9 cellular contexts compared by ENCODE assay signal in the genomic region with DNA sequence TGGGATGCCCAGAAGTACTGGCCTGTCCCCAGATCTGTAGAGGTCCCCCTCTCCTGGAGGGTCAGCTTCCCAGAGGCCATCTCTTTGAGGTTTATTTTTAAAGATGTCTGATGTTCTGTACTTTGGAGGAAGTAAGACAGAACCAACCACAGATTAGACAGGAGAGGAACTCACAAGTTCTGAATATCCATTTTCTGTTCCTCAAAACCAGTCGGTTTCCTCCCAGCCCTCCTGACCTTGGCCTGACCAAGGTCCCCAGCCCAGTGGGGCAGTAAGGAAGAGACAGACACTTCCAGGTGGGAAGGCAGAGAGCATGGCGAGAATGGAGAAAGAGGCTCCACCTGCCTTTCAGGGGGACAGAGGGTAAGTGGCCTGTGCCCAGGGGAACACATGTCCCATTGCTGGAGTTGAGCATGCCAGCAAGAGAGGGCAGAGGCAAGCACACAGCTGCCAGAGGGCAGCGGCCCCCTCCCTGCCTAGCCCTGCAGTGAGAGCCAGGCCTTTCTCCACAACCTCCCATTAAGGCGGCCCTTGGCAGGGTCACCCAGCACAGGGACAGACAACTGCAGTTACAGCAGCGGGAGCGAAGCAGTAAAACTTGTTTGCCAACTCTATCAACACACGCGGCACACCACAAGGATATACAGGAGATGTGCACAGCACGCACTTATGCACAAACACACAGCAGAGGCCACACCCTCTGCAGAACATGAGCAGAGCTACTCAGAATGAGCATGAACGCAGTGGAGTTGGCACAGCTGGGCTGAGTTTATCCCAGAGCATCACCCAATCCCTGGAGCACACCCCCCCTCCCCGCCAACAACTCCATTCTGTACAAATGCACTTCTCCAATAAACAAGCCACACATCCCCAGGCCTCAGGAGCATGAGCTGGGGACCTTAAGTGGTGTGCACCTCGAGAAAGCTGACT. TPM values are rescaled to one million over a fixed set of nuclear protein-coding genes. Genes with fewer than 3 reads are reported as not detected.
A peak's percentile ranks its signal among the peaks of the same experiment; 100 is the strongest.
DNase-seq lines count a peak whose midpoint lies in the region; ATAC-seq and TF ChIP-seq lines count a peak whose summit lies in the region.
"Had no signal": no experiment of that assay in that cellular context is flagged by ENCODE, and none has a peak within 500 bp of the region (broad histone marks: within the 10 kb centered on the region; RNA-seq: fewer than 3 reads in every experiment).

No MANE protein-coding gene starts in this region.

- TF ChIP-seq CTCF in fibroblast of villous mesenchyme (IDR thresholded peaks at IDR 0.05; ENCODE audit: insufficient read depth, low read depth, low read length) (no peak), endodermal cell (conservative IDR thresholded peaks at IDR 0.05) (no peak)

- 89 to 91% methylated on average over 8 to 12 of the region's 12 CpGs for WGBS in endodermal cell (ENCODE audit: insufficient coverage in 1 of 2, insufficient read length in 1 of 2), 2 experiments

- no peak for DNase-seq in CD8-positive, alpha-beta memory T cell
- DNase-seq in NCI-H526 treated with DMSO at 0.1 percent for 48 hours (lab: John Stamatoyannopoulos, UW): peak; percentile 50
- DNase-seq in fibroblast of villous mesenchyme (ENCODE audit: low read depth): peak; percentile 51
- peak; percentile 91 for DNase-seq in pons (ENCODE audit: low spot score)
- DNase-seq in endodermal cell: no peak
- no peak for DNase-seq in foreskin melanocyte
- no peak for DNase-seq in activated T-helper 1 cell treated with anti-CD3 and anti-CD28 coated beads, Interleukin-12 subunit alpha, Interleukin-12 subunit beta, Interleukin-2, Interleukin-4 antibody, amounts not matched to agents 30 ng/mL and 10 ng/mL and 1 ng/mL, durations not matched to agents 14 hours and 24 hours and 36 hours (ENCODE audit: low spot score)

- H3K4me3 Mint-ChIP-seq in CD8-positive, alpha-beta memory T cell: no peak overlapping the region
- no peak overlapping the region for H3K4me3 Mint-ChIP-seq in endodermal cell
- H3K4me3 Mint-ChIP-seq in activated T-helper 1 cell treated with anti-CD3 and anti-CD28 coated beads, Interleukin-12 subunit alpha, Interleukin-12 subunit beta, Interleukin-2, Interleukin-4 antibody, amounts not matched to agents 30 ng/mL and 10 ng/mL and 1 ng/mL, durations not matched to agents 14 hours and 24 hours and 36 hours: no peak overlapping the region

- peak overlapping the region in 1 of 8 donors; percentile 17 for H3K27ac Mint-ChIP-seq in CD8-positive, alpha-beta memory T cell
- H3K27ac Mint-ChIP-seq in endodermal cell: no peak overlapping the region
- H3K27ac Mint-ChIP-seq in activated T-helper 1 cell treated with anti-CD3 and anti-CD28 coated beads, Interleukin-12 subunit alpha, Interleukin-12 subunit beta, Interleukin-2, Interleukin-4 antibody, amounts not matched to agents 30 ng/mL and 10 ng/mL and 1 ng/mL, durations not matched to agents 14 hours and 24 hours and 36 hours: no peak overlapping the region

- H3K4me1 Mint-ChIP-seq in CD8-positive, alpha-beta memory T cell: peaks cover 32 to 43% (median 41%) of the 10 kb centered on the region in 3 donors
- peaks cover 45% of the 10 kb centered on the region for H3K4me1 Mint-ChIP-seq in endodermal cell
- H3K4me1 Mint-ChIP-seq in activated T-helper 1 cell treated with anti-CD3 and anti-CD28 coated beads, Interleukin-12 subunit alpha, Interleukin-12 subunit beta, Interleukin-2, Interleukin-4 antibody, amounts not matched to agents 30 ng/mL and 10 ng/mL and 1 ng/mL, durations not matched to agents 14 hours and 24 hours and 36 hours (ENCODE audit: low read depth): peaks cover 17% of the 10 kb centered on the region

- H3K4me1 ChIP-seq in CD8-positive, alpha-beta memory T cell (ENCODE audit: insufficient read depth, low read length): peaks cover 43% of the 10 kb centered on the region
- H3K4me1 ChIP-seq in endodermal cell (ENCODE audit: control insufficient read depth, insufficient read depth, low read length): peaks cover 12% of the 10 kb centered on the region

- no peaks in the 10 kb centered on the region for H3K9me3 ChIP-seq in CD8-positive, alpha-beta memory T cell (ENCODE audit: low read length)
- H3K9me3 ChIP-seq in endodermal cell (ENCODE audit: control insufficient read depth, low read length): no peaks in the 10 kb centered on the region

- peaks cover 0 to 2% of the 10 kb centered on the region in 2 donors for H3K27me3 Mint-ChIP-seq in CD8-positive, alpha-beta memory T cell
- no peaks in the 10 kb centered on the region for H3K27me3 Mint-ChIP-seq in endodermal cell (ENCODE audit: insufficient read depth)
- H3K27me3 Mint-ChIP-seq in activated T-helper 1 cell treated with anti-CD3 and anti-CD28 coated beads, Interleukin-12 subunit alpha, Interleukin-12 subunit beta, Interleukin-2, Interleukin-4 antibody, amounts not matched to agents 30 ng/mL and 10 ng/mL and 1 ng/mL, durations not matched to agents 14 hours and 24 hours and 36 hours (ENCODE audit: insufficient read depth): peaks cover 2% of the 10 kb centered on the region

- intact Hi-C loops in activated T-helper 1 cell treated with anti-CD3 and anti-CD28 coated beads, Interleukin-12 subunit alpha, Interleukin-12 subunit beta, Interleukin-2, Interleukin-4 antibody, amounts not matched to agents 30 ng/mL and 10 ng/mL and 1 ng/mL, durations not matched to agents 14 hours and 24 hours and 36 hours (cut with micrococcal nuclease): no loop called here

- CTCF ChIA-PET in CD8-positive, alpha-beta memory T cell (lab: Charles Lee): interaction anchor here (1.0 kb wide), 1 partner anchor 30 kb away, joined by 7 read pairs; a partner anchor contains a TSS

- no peaks in the 10 kb centered on the region for H3K36me3 Mint-ChIP-seq in CD8-positive, alpha-beta memory T cell
- H3K36me3 Mint-ChIP-seq in endodermal cell (ENCODE audit: low read depth): no peaks in the 10 kb centered on the region
- peaks cover 1% of the 10 kb centered on the region for H3K36me3 Mint-ChIP-seq in activated T-helper 1 cell treated with anti-CD3 and anti-CD28 coated beads, Interleukin-12 subunit alpha, Interleukin-12 subunit beta, Interleukin-2, Interleukin-4 antibody, amounts not matched to agents 30 ng/mL and 10 ng/mL and 1 ng/mL, durations not matched to agents 14 hours and 24 hours and 36 hours (ENCODE audit: low read depth)

- no peaks in the 10 kb centered on the region for H3K9me3 Mint-ChIP-seq in CD8-positive, alpha-beta memory T cell
- no peaks in the 10 kb centered on the region for H3K9me3 Mint-ChIP-seq in endodermal cell
- H3K9me3 Mint-ChIP-seq in activated T-helper 1 cell treated with anti-CD3 and anti-CD28 coated beads, Interleukin-12 subunit alpha, Interleukin-12 subunit beta, Interleukin-2, Interleukin-4 antibody, amounts not matched to agents 30 ng/mL and 10 ng/mL and 1 ng/mL, durations not matched to agents 14 hours and 24 hours and 36 hours: no peaks in the 10 kb centered on the region

- no peak overlapping the region for H3K4me3 ChIP-seq in CD8-positive, alpha-beta memory T cell (ENCODE audit: low read length)
- H3K4me3 ChIP-seq in fibroblast of villous mesenchyme (ENCODE audit: low read depth, low read length): no peak overlapping the region
- H3K4me3 ChIP-seq in endodermal cell (ENCODE audit: low read length): no peak overlapping the region
- H3K4me3 ChIP-seq: SK-N-MC had no signal

- H3K9ac ChIP-seq in endodermal cell (ENCODE audit: extremely low read depth, low read length, poor library complexity, severe bottlenecking): no peak overlapping the region

- POLR2A ChIA-PET in CD8-positive, alpha-beta memory T cell (lab: Charles Lee): interaction anchor here (0.6 kb wide), 1 partner anchor 361 kb away, joined by 3 read pairs; no protein-coding TSS in a partner anchor

- no peaks in the 10 kb centered on the region for H3K27me3 ChIP-seq in CD8-positive, alpha-beta memory T cell (ENCODE audit: insufficient read depth, low read length, poor library complexity, severe bottlenecking)
- H3K27me3 ChIP-seq in endodermal cell (ENCODE audit: control insufficient read depth, insufficient read depth, low read length, poor library complexity, severe bottlenecking): no peaks in the 10 kb centered on the region

- ATAC-seq in HG02642 (IDR thresholded peaks at IDR 0.05; ENCODE audit: poor library complexity, unreplicated experiment): no peak

- peak overlapping the region; percentile 16 for H3K27ac ChIP-seq in CD8-positive, alpha-beta memory T cell (ENCODE audit: low read depth, low read length)
- H3K27ac ChIP-seq in endodermal cell (ENCODE audit: low read depth, low read length): no peak overlapping the region
- H3K27ac ChIP-seq: SK-N-MC had no signal

- no peaks in the 10 kb centered on the region for H3K36me3 ChIP-seq in CD8-positive, alpha-beta memory T cell (ENCODE audit: insufficient read depth, low read length)
- no peaks in the 10 kb centered on the region for H3K36me3 ChIP-seq in endodermal cell (ENCODE audit: control insufficient read depth, insufficient read depth, low read length)

RNA-seq across cellular contexts. Expression of a gene that starts 18.5 kb away (rescaled TPM):
- 10 to 100 TPM; 16.6 to 18.7 TPM for total RNA-seq in CD8-positive, alpha-beta memory T cell
- 7.1 TPM for polyA plus RNA-seq in CD8-positive, alpha-beta memory T cell
- total RNA-seq in fibroblast of villous mesenchyme (16.4 and 22.5 TPM in 2 replicates), endodermal cell (10 to 100 TPM; 82.5 to 92.1 TPM)
- 76.4 TPM for polyA plus RNA-seq in endodermal cell (2013, experiment 1 of 2)
- polyA plus RNA-seq in endodermal cell (2013, experiment 2 of 2): 67.9 TPM
- total RNA-seq in activated T-helper 1 cell treated with anti-CD3 and anti-CD28 coated beads, Interleukin-12 subunit alpha, Interleukin-12 subunit beta, Interleukin-2, Interleukin-4 antibody, amounts not matched to agents 30 ng/mL and 10 ng/mL and 1 ng/mL, durations not matched to agents 14 hours and 24 hours and 36 hours: 18.7 and 20.6 TPM in 2 replicates

RNA-seq across cellular contexts. Expression of a gene that starts 30.5 kb away (rescaled TPM):
- total RNA-seq in CD8-positive, alpha-beta memory T cell: 10 to 100 TPM; 30.9 to 32.2 TPM
- 29.6 TPM for polyA plus RNA-seq in CD8-positive, alpha-beta memory T cell
- total RNA-seq in fibroblast of villous mesenchyme (4.7 and 5.8 TPM in 2 replicates), endodermal cell (10 to 100 TPM; 14.6 to 16.7 TPM)
- polyA plus RNA-seq in endodermal cell (2013, experiment 1 of 2): 13.0 TPM
- 14.1 TPM for polyA plus RNA-seq in endodermal cell (2013, experiment 2 of 2)
- 40.8 and 41.1 TPM in 2 replicates for total RNA-seq in activated T-helper 1 cell treated with anti-CD3 and anti-CD28 coated beads, Interleukin-12 subunit alpha, Interleukin-12 subunit beta, Interleukin-2, Interleukin-4 antibody, amounts not matched to agents 30 ng/mL and 10 ng/mL and 1 ng/mL, durations not matched to agents 14 hours and 24 hours and 36 hours

RNA-seq across cellular contexts. Expression of a gene that starts 44.5 kb away (rescaled TPM):
- 1 to 10 TPM; 3.8 to 3.9 TPM for total RNA-seq in CD8-positive, alpha-beta memory T cell
- 0.47 TPM for polyA plus RNA-seq in CD8-positive, alpha-beta memory T cell
- total RNA-seq in fibroblast of villous mesenchyme: 1.3 TPM in 2 replicates
- 1 to 10 TPM; 2.6 to 3.6 TPM for total RNA-seq in endodermal cell
- polyA plus RNA-seq in endodermal cell (2013, experiment 1 of 2): 3.5 TPM
- 2.6 TPM for polyA plus RNA-seq in endodermal cell (2013, experiment 2 of 2)
- total RNA-seq in activated T-helper 1 cell treated with anti-CD3 and anti-CD28 coated beads, Interleukin-12 subunit alpha, Interleukin-12 subunit beta, Interleukin-2, Interleukin-4 antibody, amounts not matched to agents 30 ng/mL and 10 ng/mL and 1 ng/mL, durations not matched to agents 14 hours and 24 hours and 36 hours: 8.2 and 8.8 TPM in 2 replicates

Comparison
In these comparisons a context has a peak if more than half of its experiments do, and no peak if none do; other contexts are left out.
1. DNase-seq: peak in NCI-H526 treated with DMSO at 0.1 percent for 48 hours (single experiment), fibroblast of villous mesenchyme (single experiment) and pons (single experiment); none in CD8-positive, alpha-beta memory T cell (0 of 5), endodermal cell (single experiment), foreskin melanocyte (single experiment) and activated T-helper 1 cell treated with anti-CD3 and anti-CD28 coated beads, Interleukin-12 subunit alpha, Interleukin-12 subunit beta, Interleukin-2, Interleukin-4 antibody, amounts not matched to agents 30 ng/mL and 10 ng/mL and 1 ng/mL, durations not matched to agents 14 hours and 24 hours and 36 hours (single experiment).